ENCODE assay signal across 1 cellular context in the genomic region with DNA sequence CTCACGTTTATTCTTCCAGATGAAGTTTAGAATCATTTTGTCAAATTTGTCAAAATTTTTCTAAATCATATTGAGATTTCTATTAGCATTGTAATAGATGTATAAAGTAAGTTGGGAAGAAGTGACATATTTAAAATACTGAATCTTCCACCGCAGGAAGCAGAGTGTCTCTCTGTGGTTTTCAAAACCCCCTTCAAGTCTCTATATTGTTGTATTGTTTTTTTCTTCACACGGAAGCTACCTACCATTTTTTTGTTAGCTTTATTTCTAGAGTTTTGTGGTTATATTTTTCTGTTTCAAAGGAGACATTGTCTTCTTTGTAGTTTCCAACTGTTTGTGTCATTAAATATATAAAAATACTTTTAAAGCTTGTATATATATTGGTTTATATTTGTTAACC.
A peak's percentile ranks its signal among the peaks of the same experiment; 100 is the strongest.
TF ChIP-seq lines count a peak whose summit lies in the region.

No MANE protein-coding gene starts in this region.

TF ChIP-seq in GM12878, 131 proteins besides CTCF, POLR2A, EP300 and RAD21 (continued from another document and continues in another):
- TF ChIP-seq NFXL1 (IDR thresholded peaks at IDR 0.05; ENCODE audit: borderline replicate concordance) (no peak), DPF2 (IDR thresholded peaks at IDR 0.05) (no peak), CHD2 (IDR thresholded peaks at IDR 0.05; ENCODE audit: borderline replicate concordance, low read depth, low read length) (no peak), PML (IDR thresholded peaks at IDR 0.05; ENCODE audit: low read length) (no peak), TCF12 (IDR thresholded peaks at IDR 0.05; ENCODE audit: low read depth, low read length) (0 out of 2 replicates have a peak, but pooled peaks have one; percentile 53), BCL11A (IDR thresholded peaks at IDR 0.05; ENCODE audit: low read depth, low read length) (peak; percentile 64; the same call in 1 of the 2 replicates), SIN3A (IDR thresholded peaks at IDR 0.05; ENCODE audit: low read depth, low read length) (no peak), RFX5 (IDR thresholded peaks at IDR 0.05; ENCODE audit: low read depth, low read length) (no peak), RB1 (IDR thresholded peaks at IDR 0.05; ENCODE audit: borderline replicate concordance) (no peak), SIX5 (IDR thresholded peaks at IDR 0.05; ENCODE audit: low read depth, low read length, severe bottlenecking) (no peak), MYB (IDR thresholded peaks at IDR 0.05; ENCODE audit: borderline replicate concordance, low read depth, low read length) (no peak), TAF1 (IDR thresholded peaks at IDR 0.05; ENCODE audit: borderline replicate concordance, low read depth, low read length) (no peak), CHD1 (IDR thresholded peaks at IDR 0.05; ENCODE audit: low read depth, low read length) (no peak), BHLHE40 (IDR thresholded peaks at IDR 0.05; ENCODE audit: borderline replicate concordance in 1 of 2, low read depth in 2 of 2, low read length in 1 of 2) (0 out of 4 replicates have a peak, but pooled peaks of 1 of the 2 experiments have one; percentile 47), KLF5 (IDR thresholded peaks at IDR 0.05; ENCODE audit: partially characterized antibody) (no peak), HDAC6 (IDR thresholded peaks at IDR 0.05; ENCODE audit: unreplicated experiment) (no peak), HDGF (IDR thresholded peaks at IDR 0.05) (no peak), ZNF217 (IDR thresholded peaks at IDR 0.05) (peak; percentile 44; the same call in 1 of the 2 replicates), SMAD1 (IDR thresholded peaks at IDR 0.05; ENCODE audit: low read depth, partially characterized antibody) (peak; percentile 44), RELA (IDR thresholded peaks at IDR 0.05; ENCODE audit: borderline replicate concordance, partially characterized antibody) (no peak), JUNB (IDR thresholded peaks at IDR 0.05) (peak; percentile 43; the same call in 1 of the 2 replicates), NFIC (IDR thresholded peaks at IDR 0.05; ENCODE audit: low read depth, low read length) (peak; percentile 97), SP1 (IDR thresholded peaks at IDR 0.05; ENCODE audit: low read depth, low read length) (no peak)
- TF ChIP-seq, protein P1, sequence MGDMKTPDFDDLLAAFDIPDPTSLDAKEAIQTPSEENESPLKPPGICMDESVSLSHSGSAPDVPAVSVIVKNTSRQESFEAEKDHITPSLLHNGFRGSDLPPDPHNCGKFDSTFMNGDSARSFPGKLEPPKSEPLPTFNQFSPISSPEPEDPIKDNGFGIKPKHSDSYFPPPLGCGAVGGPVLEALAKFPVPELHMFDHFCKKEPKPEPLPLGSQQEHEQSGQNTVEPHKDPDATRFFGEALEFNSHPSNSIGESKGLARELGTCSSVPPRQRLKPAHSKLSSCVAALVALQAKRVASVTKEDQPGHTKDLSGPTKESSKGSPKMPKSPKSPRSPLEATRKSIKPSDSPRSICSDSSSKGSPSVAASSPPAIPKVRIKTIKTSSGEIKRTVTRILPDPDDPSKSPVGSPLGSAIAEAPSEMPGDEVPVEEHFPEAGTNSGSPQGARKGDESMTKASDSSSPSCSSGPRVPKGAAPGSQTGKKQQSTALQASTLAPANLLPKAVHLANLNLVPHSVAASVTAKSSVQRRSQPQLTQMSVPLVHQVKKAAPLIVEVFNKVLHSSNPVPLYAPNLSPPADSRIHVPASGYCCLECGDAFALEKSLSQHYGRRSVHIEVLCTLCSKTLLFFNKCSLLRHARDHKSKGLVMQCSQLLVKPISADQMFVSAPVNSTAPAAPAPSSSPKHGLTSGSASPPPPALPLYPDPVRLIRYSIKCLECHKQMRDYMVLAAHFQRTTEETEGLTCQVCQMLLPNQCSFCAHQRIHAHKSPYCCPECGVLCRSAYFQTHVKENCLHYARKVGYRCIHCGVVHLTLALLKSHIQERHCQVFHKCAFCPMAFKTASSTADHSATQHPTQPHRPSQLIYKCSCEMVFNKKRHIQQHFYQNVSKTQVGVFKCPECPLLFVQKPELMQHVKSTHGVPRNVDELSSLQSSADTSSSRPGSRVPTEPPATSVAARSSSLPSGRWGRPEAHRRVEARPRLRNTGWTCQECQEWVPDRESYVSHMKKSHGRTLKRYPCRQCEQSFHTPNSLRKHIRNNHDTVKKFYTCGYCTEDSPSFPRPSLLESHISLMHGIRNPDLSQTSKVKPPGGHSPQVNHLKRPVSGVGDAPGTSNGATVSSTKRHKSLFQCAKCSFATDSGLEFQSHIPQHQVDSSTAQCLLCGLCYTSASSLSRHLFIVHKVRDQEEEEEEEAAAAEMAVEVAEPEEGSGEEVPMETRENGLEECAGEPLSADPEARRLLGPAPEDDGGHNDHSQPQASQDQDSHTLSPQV (IDR thresholded peaks at IDR 0.05), result no peak
- TF ChIP-seq, protein P2, sequence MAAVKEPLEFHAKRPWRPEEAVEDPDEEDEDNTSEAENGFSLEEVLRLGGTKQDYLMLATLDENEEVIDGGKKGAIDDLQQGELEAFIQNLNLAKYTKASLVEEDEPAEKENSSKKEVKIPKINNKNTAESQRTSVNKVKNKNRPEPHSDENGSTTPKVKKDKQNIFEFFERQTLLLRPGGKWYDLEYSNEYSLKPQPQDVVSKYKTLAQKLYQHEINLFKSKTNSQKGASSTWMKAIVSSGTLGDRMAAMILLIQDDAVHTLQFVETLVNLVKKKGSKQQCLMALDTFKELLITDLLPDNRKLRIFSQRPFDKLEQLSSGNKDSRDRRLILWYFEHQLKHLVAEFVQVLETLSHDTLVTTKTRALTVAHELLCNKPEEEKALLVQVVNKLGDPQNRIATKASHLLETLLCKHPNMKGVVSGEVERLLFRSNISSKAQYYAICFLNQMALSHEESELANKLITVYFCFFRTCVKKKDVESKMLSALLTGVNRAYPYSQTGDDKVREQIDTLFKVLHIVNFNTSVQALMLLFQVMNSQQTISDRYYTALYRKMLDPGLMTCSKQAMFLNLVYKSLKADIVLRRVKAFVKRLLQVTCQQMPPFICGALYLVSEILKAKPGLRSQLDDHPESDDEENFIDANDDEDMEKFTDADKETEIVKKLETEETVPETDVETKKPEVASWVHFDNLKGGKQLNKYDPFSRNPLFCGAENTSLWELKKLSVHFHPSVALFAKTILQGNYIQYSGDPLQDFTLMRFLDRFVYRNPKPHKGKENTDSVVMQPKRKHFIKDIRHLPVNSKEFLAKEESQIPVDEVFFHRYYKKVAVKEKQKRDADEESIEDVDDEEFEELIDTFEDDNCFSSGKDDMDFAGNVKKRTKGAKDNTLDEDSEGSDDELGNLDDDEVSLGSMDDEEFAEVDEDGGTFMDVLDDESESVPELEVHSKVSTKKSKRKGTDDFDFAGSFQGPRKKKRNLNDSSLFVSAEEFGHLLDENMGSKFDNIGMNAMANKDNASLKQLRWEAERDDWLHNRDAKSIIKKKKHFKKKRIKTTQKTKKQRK (IDR thresholded peaks at IDR 0.05; ENCODE audit: low read depth, low read length), result no peak
- TF ChIP-seq, protein P3, sequence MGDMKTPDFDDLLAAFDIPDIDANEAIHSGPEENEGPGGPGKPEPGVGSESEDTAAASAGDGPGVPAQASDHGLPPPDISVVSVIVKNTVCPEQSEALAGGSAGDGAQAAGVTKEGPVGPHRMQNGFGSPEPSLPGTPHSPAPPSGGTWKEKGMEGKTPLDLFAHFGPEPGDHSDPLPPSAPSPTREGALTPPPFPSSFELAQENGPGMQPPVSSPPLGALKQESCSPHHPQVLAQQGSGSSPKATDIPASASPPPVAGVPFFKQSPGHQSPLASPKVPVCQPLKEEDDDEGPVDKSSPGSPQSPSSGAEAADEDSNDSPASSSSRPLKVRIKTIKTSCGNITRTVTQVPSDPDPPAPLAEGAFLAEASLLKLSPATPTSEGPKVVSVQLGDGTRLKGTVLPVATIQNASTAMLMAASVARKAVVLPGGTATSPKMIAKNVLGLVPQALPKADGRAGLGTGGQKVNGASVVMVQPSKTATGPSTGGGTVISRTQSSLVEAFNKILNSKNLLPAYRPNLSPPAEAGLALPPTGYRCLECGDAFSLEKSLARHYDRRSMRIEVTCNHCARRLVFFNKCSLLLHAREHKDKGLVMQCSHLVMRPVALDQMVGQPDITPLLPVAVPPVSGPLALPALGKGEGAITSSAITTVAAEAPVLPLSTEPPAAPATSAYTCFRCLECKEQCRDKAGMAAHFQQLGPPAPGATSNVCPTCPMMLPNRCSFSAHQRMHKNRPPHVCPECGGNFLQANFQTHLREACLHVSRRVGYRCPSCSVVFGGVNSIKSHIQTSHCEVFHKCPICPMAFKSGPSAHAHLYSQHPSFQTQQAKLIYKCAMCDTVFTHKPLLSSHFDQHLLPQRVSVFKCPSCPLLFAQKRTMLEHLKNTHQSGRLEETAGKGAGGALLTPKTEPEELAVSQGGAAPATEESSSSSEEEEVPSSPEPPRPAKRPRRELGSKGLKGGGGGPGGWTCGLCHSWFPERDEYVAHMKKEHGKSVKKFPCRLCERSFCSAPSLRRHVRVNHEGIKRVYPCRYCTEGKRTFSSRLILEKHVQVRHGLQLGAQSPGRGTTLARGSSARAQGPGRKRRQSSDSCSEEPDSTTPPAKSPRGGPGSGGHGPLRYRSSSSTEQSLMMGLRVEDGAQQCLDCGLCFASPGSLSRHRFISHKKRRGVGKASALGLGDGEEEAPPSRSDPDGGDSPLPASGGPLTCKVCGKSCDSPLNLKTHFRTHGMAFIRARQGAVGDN (IDR thresholded peaks at IDR 0.05), result no peak
- TF ChIP-seq, protein P4, sequence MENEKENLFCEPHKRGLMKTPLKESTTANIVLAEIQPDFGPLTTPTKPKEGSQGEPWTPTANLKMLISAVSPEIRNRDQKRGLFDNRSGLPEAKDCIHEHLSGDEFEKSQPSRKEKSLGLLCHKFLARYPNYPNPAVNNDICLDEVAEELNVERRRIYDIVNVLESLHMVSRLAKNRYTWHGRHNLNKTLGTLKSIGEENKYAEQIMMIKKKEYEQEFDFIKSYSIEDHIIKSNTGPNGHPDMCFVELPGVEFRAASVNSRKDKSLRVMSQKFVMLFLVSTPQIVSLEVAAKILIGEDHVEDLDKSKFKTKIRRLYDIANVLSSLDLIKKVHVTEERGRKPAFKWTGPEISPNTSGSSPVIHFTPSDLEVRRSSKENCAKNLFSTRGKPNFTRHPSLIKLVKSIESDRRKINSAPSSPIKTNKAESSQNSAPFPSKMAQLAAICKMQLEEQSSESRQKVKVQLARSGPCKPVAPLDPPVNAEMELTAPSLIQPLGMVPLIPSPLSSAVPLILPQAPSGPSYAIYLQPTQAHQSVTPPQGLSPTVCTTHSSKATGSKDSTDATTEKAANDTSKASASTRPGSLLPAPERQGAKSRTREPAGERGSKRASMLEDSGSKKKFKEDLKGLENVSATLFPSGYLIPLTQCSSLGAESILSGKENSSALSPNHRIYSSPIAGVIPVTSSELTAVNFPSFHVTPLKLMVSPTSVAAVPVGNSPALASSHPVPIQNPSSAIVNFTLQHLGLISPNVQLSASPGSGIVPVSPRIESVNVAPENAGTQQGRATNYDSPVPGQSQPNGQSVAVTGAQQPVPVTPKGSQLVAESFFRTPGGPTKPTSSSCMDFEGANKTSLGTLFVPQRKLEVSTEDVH (IDR thresholded peaks at IDR 0.05; ENCODE audit: low read depth, partially characterized antibody), result no peak
- TF ChIP-seq, protein P5, sequence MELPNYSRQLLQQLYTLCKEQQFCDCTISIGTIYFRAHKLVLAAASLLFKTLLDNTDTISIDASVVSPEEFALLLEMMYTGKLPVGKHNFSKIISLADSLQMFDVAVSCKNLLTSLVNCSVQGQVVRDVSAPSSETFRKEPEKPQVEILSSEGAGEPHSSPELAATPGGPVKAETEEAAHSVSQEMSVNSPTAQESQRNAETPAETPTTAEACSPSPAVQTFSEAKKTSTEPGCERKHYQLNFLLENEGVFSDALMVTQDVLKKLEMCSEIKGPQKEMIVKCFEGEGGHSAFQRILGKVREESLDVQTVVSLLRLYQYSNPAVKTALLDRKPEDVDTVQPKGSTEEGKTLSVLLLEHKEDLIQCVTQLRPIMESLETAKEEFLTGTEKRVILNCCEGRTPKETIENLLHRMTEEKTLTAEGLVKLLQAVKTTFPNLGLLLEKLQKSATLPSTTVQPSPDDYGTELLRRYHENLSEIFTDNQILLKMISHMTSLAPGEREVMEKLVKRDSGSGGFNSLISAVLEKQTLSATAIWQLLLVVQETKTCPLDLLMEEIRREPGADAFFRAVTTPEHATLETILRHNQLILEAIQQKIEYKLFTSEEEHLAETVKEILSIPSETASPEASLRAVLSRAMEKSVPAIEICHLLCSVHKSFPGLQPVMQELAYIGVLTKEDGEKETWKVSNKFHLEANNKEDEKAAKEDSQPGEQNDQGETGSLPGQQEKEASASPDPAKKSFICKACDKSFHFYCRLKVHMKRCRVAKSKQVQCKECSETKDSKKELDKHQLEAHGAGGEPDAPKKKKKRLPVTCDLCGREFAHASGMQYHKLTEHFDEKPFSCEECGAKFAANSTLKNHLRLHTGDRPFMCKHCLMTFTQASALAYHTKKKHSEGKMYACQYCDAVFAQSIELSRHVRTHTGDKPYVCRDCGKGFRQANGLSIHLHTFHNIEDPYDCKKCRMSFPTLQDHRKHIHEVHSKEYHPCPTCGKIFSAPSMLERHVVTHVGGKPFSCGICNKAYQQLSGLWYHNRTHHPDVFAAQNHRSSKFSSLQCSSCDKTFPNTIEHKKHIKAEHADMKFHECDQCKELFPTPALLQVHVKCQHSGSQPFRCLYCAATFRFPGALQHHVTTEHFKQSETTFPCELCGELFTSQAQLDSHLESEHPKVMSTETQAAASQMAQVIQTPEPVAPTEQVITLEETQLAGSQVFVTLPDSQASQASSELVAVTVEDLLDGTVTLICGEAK (IDR thresholded peaks at IDR 0.05; ENCODE audit: borderline replicate concordance), result no peak
- TF ChIP-seq, protein P6, sequence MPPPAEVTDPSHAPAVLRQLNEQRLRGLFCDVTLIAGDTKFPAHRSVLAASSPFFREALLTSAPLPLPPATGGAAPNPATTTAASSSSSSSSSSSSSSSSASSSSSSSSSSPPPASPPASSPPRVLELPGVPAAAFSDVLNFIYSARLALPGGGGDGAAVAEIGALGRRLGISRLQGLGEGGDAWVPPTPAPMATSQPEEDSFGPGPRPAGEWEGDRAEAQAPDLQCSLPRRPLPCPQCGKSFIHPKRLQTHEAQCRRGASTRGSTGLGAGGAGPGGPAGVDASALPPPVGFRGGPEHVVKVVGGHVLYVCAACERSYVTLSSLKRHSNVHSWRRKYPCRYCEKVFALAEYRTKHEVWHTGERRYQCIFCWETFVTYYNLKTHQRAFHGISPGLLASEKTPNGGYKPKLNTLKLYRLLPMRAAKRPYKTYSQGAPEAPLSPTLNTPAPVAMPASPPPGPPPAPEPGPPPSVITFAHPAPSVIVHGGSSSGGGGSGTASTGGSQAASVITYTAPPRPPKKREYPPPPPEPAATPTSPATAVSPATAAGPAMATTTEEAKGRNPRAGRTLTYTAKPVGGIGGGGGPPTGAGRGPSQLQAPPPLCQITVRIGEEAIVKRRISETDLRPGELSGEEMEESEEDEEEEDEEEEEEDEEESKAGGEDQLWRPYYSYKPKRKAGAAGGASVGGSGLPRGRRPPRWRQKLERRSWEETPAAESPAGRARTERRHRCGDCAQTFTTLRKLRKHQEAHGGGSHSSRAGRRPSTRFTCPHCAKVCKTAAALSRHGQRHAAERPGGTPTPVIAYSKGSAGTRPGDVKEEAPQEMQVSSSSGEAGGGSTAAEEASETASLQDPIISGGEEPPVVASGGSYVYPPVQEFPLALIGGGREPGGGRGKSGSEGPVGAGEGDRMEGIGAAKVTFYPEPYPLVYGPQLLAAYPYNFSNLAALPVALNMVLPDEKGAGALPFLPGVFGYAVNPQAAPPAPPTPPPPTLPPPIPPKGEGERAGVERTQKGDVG (CRISPR knock-in tag; IDR thresholded peaks at IDR 0.05), result no peak
- TF ChIP-seq, protein P7, sequence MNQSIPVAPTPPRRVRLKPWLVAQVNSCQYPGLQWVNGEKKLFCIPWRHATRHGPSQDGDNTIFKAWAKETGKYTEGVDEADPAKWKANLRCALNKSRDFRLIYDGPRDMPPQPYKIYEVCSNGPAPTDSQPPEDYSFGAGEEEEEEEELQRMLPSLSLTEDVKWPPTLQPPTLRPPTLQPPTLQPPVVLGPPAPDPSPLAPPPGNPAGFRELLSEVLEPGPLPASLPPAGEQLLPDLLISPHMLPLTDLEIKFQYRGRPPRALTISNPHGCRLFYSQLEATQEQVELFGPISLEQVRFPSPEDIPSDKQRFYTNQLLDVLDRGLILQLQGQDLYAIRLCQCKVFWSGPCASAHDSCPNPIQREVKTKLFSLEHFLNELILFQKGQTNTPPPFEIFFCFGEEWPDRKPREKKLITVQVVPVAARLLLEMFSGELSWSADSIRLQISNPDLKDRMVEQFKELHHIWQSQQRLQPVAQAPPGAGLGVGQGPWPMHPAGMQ (IDR thresholded peaks at IDR 0.05; ENCODE audit: borderline replicate concordance), result no peak
